In genomic region chrX:64976673-64977040, GRCh38 we compare ENCODE assay signal across 8 cellular contexts. TPM values are rescaled to one million over a fixed set of nuclear protein-coding genes. Genes with fewer than 3 reads are reported as not detected.
DNase-seq lines count a peak whose midpoint lies in the region; ATAC-seq and TF ChIP-seq lines count a peak whose summit lies in the region.

No MANE protein-coding gene starts in this region.

- no peak overlapping the region for H3K14ac ChIP-seq in IMR-90 (replicated peaks; ENCODE audit: low read depth, low read length)

- peak overlapping the region in 1 of 2 experiments; percentile 77; a peak in 2 of 4 replicates for H4K8ac ChIP-seq in IMR-90 (ENCODE audit: low read depth in 2 of 2, low read length in 2 of 2)

- H3K79me2 ChIP-seq in DND-41 (ENCODE audit: insufficient read depth, low read length) = peaks cover 46% of the 10 kb centered on the region

- peak overlapping the region; percentile 6; the same call in 1 of the 2 replicates for H4K5ac ChIP-seq in IMR-90 (ENCODE audit: low read depth, low read length)

- H3K9ac ChIP-seq in DND-41 (ENCODE audit: low read depth, low read length) = peak overlapping the region; percentile 83; the same call in 1 of the 2 replicates
- H3K9ac ChIP-seq in IMR-90 (ENCODE audit: low read depth, low read length) = no peak overlapping the region; the same call in 1 of the 2 replicates

- CTCF ChIA-PET in IMR-90 (lab: Yijun Ruan, JAX) = interaction anchor here (1.4 kb wide), 1 partner anchor 65 kb away, joined by 3 read pairs; no protein-coding TSS in a partner anchor

- no peak for TF ChIP-seq RAD21 in IMR-90 (IDR thresholded peaks at IDR 0.05; ENCODE audit: low read length)

- H3K4me1 Mint-ChIP-seq in endothelial cell (ENCODE audit: unreplicated experiment) = peaks cover 2% of the 10 kb centered on the region

- H3K36me3 ChIP-seq in DND-41 (ENCODE audit: insufficient read depth, low read length) (peaks cover 9% of the 10 kb centered on the region), IMR-90 (ENCODE audit: control insufficient read depth, insufficient read depth, low read length) (no peaks in the 10 kb centered on the region), prostate gland (no peaks in the 10 kb centered on the region)

- no peak overlapping the region for H3K23ac ChIP-seq in IMR-90 (ENCODE audit: low read depth, low read length)

- peaks cover 27% of the 10 kb centered on the region for H3K4me1 ChIP-seq in DND-41 (ENCODE audit: insufficient read depth, low read length)
- no peaks in the 10 kb centered on the region for H3K4me1 ChIP-seq in IMR-90 (ENCODE audit: control insufficient read depth, insufficient read depth, low read length)
- H3K4me1 ChIP-seq in prostate gland (replicated peaks) = no peaks in the 10 kb centered on the region

- no peaks in the 10 kb centered on the region for H3K9me1 ChIP-seq in IMR-90 (ENCODE audit: insufficient read depth, low read length)

- peaks cover 2% of the 10 kb centered on the region for H3K27me3 Mint-ChIP-seq in endothelial cell (ENCODE audit: unreplicated experiment)

- TF ChIP-seq POLR2A in IMR-90 (IDR thresholded peaks at IDR 0.05; ENCODE audit: low read depth, low read length) = no peak
- no peak for TF ChIP-seq POLR2A in prostate gland (IDR thresholded peaks at IDR 0.05)

- DNase-seq in DND-41 = no peak
- DNase-seq in IMR-90 = no peak
- no peak for DNase-seq in endothelial cell (ENCODE audit: low spot score)
- DNase-seq in prostate gland (ENCODE audit: low spot score) = no peak
- DNase-seq in putamen (ENCODE audit: low spot score) = no peak
- DNase-seq in NCI-H510A (lab: John Stamatoyannopoulos, UW) = no peak
- DNase-seq in NCI-H226 = no peak

- no peak overlapping the region for H2BK5ac ChIP-seq in IMR-90 (ENCODE audit: low read depth, low read length, poor library complexity, severe bottlenecking)

- peak; percentile 2; the same call in 1 of the 3 replicates for ATAC-seq in DND-41 (ENCODE audit: insufficient read depth, low read depth)
- ATAC-seq in GM21529 (IDR thresholded peaks at IDR 0.05; ENCODE audit: unreplicated experiment) = peak; percentile 22
- peak; percentile 6; the same call in 1 of the 2 replicates for ATAC-seq in IMR-90 (ENCODE audit: low read depth)

- H3K36me3 Mint-ChIP-seq in endothelial cell (ENCODE audit: low read depth, unreplicated experiment) = peaks cover 7% of the 10 kb centered on the region

- H4K20me1 ChIP-seq in DND-41 (ENCODE audit: insufficient read depth, low read length) (no peaks in the 10 kb centered on the region), IMR-90 (ENCODE audit: insufficient read depth, low read length) (no peaks in the 10 kb centered on the region)

- 0 out of 4 replicates have a peak, but pooled peaks cover 0 to 4% of the 10 kb centered on the region in 2 experiments for H3K79me1 ChIP-seq in IMR-90 (ENCODE audit: low read depth in 1 of 2, low read length in 2 of 2)

- no peaks in the 10 kb centered on the region for H3K27me3 ChIP-seq in DND-41 (ENCODE audit: insufficient read depth, low read length, poor library complexity)
- H3K27me3 ChIP-seq in IMR-90 (ENCODE audit: control insufficient read depth, insufficient read depth, low read length) = no peaks in the 10 kb centered on the region
- no peaks in the 10 kb centered on the region for H3K27me3 ChIP-seq in prostate gland (replicated peaks; ENCODE audit: insufficient read depth)

- no peak overlapping the region for H2AK5ac ChIP-seq in IMR-90 (ENCODE audit: low read depth, low read length)

- peak overlapping the region; percentile 30 for H2AK9ac ChIP-seq in IMR-90 (replicated peaks; ENCODE audit: low read depth, low read length, poor library complexity)

- H2BK15ac ChIP-seq in IMR-90 (ENCODE audit: low read depth, low read length) = no peak overlapping the region

- no TSS peak for BruUV-seq in IMR-90 (replicated peaks; lab: Mats Ljungman, UMichigan)

- WGBS in IMR-90 (ENCODE audit: extremely low coverage in 2 of 2, insufficient read length in 1 of 2), 2 experiments = 20% methylated on average over 1 of the region's 11 CpGs; no CpG with 5 or more reads in 1 of the 2 experiments
- 7% methylated on average over 11 of the region's 11 CpGs for WGBS in prostate gland

- H3K4me2 ChIP-seq in DND-41 (ENCODE audit: insufficient read depth, low read length) (peak overlapping the region; percentile 80), IMR-90 (ENCODE audit: low read depth, low read length) (peak overlapping the region; percentile 63)

- H2BK20ac ChIP-seq in IMR-90 (ENCODE audit: low read depth, low read length) = no peak overlapping the region

- H3K4me3 Mint-ChIP-seq in endothelial cell (ENCODE audit: unreplicated experiment) = peak overlapping the region; percentile 98

- H3K27ac ChIP-seq in DND-41 (ENCODE audit: low read length) (peak overlapping the region; percentile 79), IMR-90 (ENCODE audit: insufficient read depth, low read length) (no peak overlapping the region), prostate gland (no peak overlapping the region)

- H3K27ac Mint-ChIP-seq in endothelial cell (ENCODE audit: unreplicated experiment) = no peak overlapping the region

- H2AFZ ChIP-seq in DND-41 (ENCODE audit: low read depth, low read length) (peak overlapping the region; percentile 69), IMR-90 (replicated peaks; ENCODE audit: low read length, poor library complexity) (peak overlapping the region; percentile 88)

- POLR2A ChIA-PET in IMR-90 (lab: Charles Lee; ENCODE audit: unreplicated experiment) = no interaction called here

- TF ChIP-seq CTCF in DND-41 (IDR thresholded peaks at IDR 0.05; ENCODE audit: borderline replicate concordance, extremely low read depth, low read length, poor library complexity, severe bottlenecking) (no peak), IMR-90 (conservative IDR thresholded peaks at IDR 0.05; ENCODE audit: low read depth, low read length) (no peak), endothelial cell (IDR thresholded peaks at IDR 0.05; ENCODE audit: unreplicated experiment) (no peak), prostate gland (IDR thresholded peaks at IDR 0.05) (no peak)

- H2BK120ac ChIP-seq in IMR-90 (ENCODE audit: low read depth, low read length) = no peak overlapping the region

- peak overlapping the region; percentile 71 to 84; a peak in 3 of 4 replicates for H3K4me3 ChIP-seq in DND-41 (ENCODE audit: low read depth in 1 of 2, low read length in 2 of 2)
- H3K4me3 ChIP-seq in IMR-90 (ENCODE audit: insufficient read depth, low read depth, low read length) = peak overlapping the region; percentile 74
- peak overlapping the region; percentile 38 to 43 for H3K4me3 ChIP-seq in prostate gland

- dilution Hi-C loops in IMR-90 (cut with HindIII; ENCODE audit: low sequenced_read_pairs, unreplicated experiment) = no loop called here

- H3K18ac ChIP-seq in IMR-90 (ENCODE audit: low read depth, low read length) = no peak overlapping the region

- in situ Hi-C loops in IMR-90 (cut with MboI; ENCODE audit: low sequenced_read_pairs) = no loop called here

- H3K56ac ChIP-seq in IMR-90 (ENCODE audit: extremely low read depth, insufficient read depth, low read length) = peak overlapping the region; percentile 11; the same call in 1 of the 2 replicates

- intact Hi-C loops in IMR-90 (cut with micrococcal nuclease) = loop anchor here (1.0 kb wide), 1 partner anchor 58 kb away; the partner anchor contains the start of gene ZC3H12B
- intact Hi-C loops in prostate gland (cut with DNase I) = no loop called here

- H3K4ac ChIP-seq in IMR-90 (ENCODE audit: low read depth, low read length) = no peak overlapping the region

- H4K91ac ChIP-seq in IMR-90 (ENCODE audit: insufficient read depth, low read depth, low read length) = no peak overlapping the region

- no peaks in the 10 kb centered on the region for H3K9me3 ChIP-seq in DND-41 (ENCODE audit: insufficient read depth, low read length, severe bottlenecking)
- no peaks in the 10 kb centered on the region for H3K9me3 ChIP-seq in IMR-90 (ENCODE audit: control insufficient read depth, insufficient read depth, low read length)
- H3K9me3 ChIP-seq in prostate gland = no peaks in the 10 kb centered on the region

- H3K9me3 Mint-ChIP-seq in endothelial cell (ENCODE audit: unreplicated experiment) = no peaks in the 10 kb centered on the region

TF ChIP-seq in IMR-90, 13 proteins besides CTCF, POLR2A, EP300 and RAD21:
- TF ChIP-seq ELK1 (IDR thresholded peaks at IDR 0.05; ENCODE audit: borderline replicate concordance, low read depth, low read length) = no peak
TF ChIP-seq in IMR-90: peak in this region for 0.

RNA-seq across cellular contexts. Expression of gene ZC4H2, which starts 0.4 kb away (rescaled TPM):
- total RNA-seq in IMR-90 (2012; rRNA removed) (9.2 and 10.6 TPM in 2 replicates), endothelial cell (ENCODE audit: unreplicated experiment) (18.1 TPM), prostate gland (10 to 100 TPM in 1 of 2 donors, 1 to 10 TPM in 1; 8.2 to 16.7 TPM)
- 13.6 and 15.3 TPM in 2 replicates for polyA plus RNA-seq in IMR-90 (2012; rRNA removed)
- 8.1 and 17.3 TPM in 2 replicates for polyA plus RNA-seq in IMR-90 (2012; cell fraction: cytosol; rRNA removed)
- 8.6 and 19.6 TPM in 2 replicates for polyA plus RNA-seq in IMR-90 (2012; cell fraction: nucleus; rRNA removed; ENCODE audit: low replicate concordance)

RNA-seq across cellular contexts. Expression of gene ZC3H12B, which starts 58.0 kb away (rescaled TPM):
- total RNA-seq in IMR-90 (2012; rRNA removed) (0.18 and 0.28 TPM in 2 replicates), endothelial cell (ENCODE audit: unreplicated experiment) (0.46 TPM), prostate gland (1 to 10 TPM; 1.5 to 2.9 TPM)
- polyA plus RNA-seq in IMR-90 (2012; rRNA removed) = 0.17 and 0.32 TPM in 2 replicates
- 0.02 and 0.07 TPM in 2 replicates for polyA plus RNA-seq in IMR-90 (2012; cell fraction: cytosol; rRNA removed)
- 0.08 and 0.63 TPM in 2 replicates for polyA plus RNA-seq in IMR-90 (2012; cell fraction: nucleus; rRNA removed; ENCODE audit: low replicate concordance)
